In genomic region chr12:56078427-56078826, GRCh38 we compare ENCODE assay signal across 8 cellular contexts. TPM values are rescaled to one million over a fixed set of nuclear protein-coding genes. Genes with fewer than 3 reads are reported as not detected.
DNase-seq lines count a peak whose midpoint lies in the region; ATAC-seq, FAIRE-seq and TF ChIP-seq lines count a peak whose summit lies in the region.
"Had no signal": no experiment of that assay in that cellular context is flagged by ENCODE, and none has a peak within 500 bp of the region (broad histone marks: within the 10 kb centered on the region; RNA-seq: fewer than 3 reads in every experiment).

No MANE protein-coding gene starts in this region.

- H3K9ac ChIP-seq in HUES64 (ENCODE audit: low read depth, low read length), result no peak overlapping the region
- no peak overlapping the region for H3K9ac ChIP-seq in keratinocyte (ENCODE audit: control insufficient read depth, extremely low read depth, insufficient read depth, low read length)

- peak overlapping the region; percentile 93; the same call in 1 of the 2 replicates for H3K27ac ChIP-seq in HUES64 (ENCODE audit: low read depth, low read length)
- H3K27ac ChIP-seq in keratinocyte (ENCODE audit: control insufficient read depth, insufficient read depth, low read length), result no peak overlapping the region

- peak overlapping the region; percentile 93 for H3K4me2 ChIP-seq in keratinocyte (ENCODE audit: control insufficient read depth, extremely low read depth, insufficient read depth, low read depth, low read length)

- no peaks in the 10 kb centered on the region for H4K20me1 ChIP-seq in keratinocyte (ENCODE audit: control insufficient read depth, extremely low read depth, insufficient read depth, low read length)

- H3K27me3 Mint-ChIP-seq in activated T-helper 17 cell treated with anti-CD3 and anti-CD28 coated beads, Interleukin-2, amount 50 U/mL, for 72 hours, result peaks cover 4% of the 10 kb centered on the region
- peaks cover 20 to 44% of the 10 kb centered on the region in 2 donors for H3K27me3 Mint-ChIP-seq in stimulated activated naive B cell treated with anti-CD40 and anti-IgM and Interleukin-4, amounts not matched to agents 10 μg/mL and 1 μg/mL and 100 μg/mL, for 72 hours

- H2AFZ ChIP-seq in keratinocyte (ENCODE audit: control insufficient read depth, low read length), result peak overlapping the region; percentile 62

- H3K9me3 ChIP-seq in HUES64 (ENCODE audit: insufficient read depth, low read depth, low read length) (peaks cover 2% of the 10 kb centered on the region; the same call in 1 of the 2 replicates), keratinocyte (ENCODE audit: control insufficient read depth, low read depth, low read length) (no peaks in the 10 kb centered on the region)

- H3K36me3 Mint-ChIP-seq in activated T-helper 17 cell treated with anti-CD3 and anti-CD28 coated beads, Interleukin-2, amount 50 U/mL, for 72 hours (ENCODE audit: low read depth), result no peaks in the 10 kb centered on the region
- no peaks in the 10 kb centered on the region for H3K36me3 Mint-ChIP-seq in stimulated activated naive B cell treated with anti-CD40 and anti-IgM and Interleukin-4, amounts not matched to agents 10 μg/mL and 1 μg/mL and 100 μg/mL, for 72 hours

- H3K4me3 ChIP-seq in HUES64 (ENCODE audit: low read length) (peak overlapping the region; percentile 84), keratinocyte (ENCODE audit: control insufficient read depth in 2 of 3, extremely low read depth in 1 of 3, insufficient read depth in 2 of 3, low read depth in 1 of 3, low read length in 3 of 3) (no peak overlapping the region)

- no peak overlapping the region for H3K27ac Mint-ChIP-seq in activated T-helper 17 cell treated with anti-CD3 and anti-CD28 coated beads, Interleukin-2, amount 50 U/mL, for 72 hours
- H3K27ac Mint-ChIP-seq in stimulated activated naive B cell treated with anti-CD40 and anti-IgM and Interleukin-4, amounts not matched to agents 10 μg/mL and 1 μg/mL and 100 μg/mL, for 72 hours, result peak overlapping the region; percentile 56

- no peak for TF ChIP-seq CTCF in keratinocyte (optimal IDR thresholded peaks at IDR 0.05 in 1 of 3, IDR thresholded peaks at IDR 0.05 in 1 of 3, conservative IDR thresholded peaks at IDR 0.05 in 1 of 3; ENCODE audit: extremely low read depth in 1 of 3, insufficient read depth in 2 of 3, low read length in 3 of 3)

- ATAC-seq in activated T-helper 17 cell treated with anti-CD3 and anti-CD28 coated beads, Interleukin-2, amount 50 U/mL, for 72 hours (replicated peaks), result no peak
- ATAC-seq in stimulated activated naive B cell treated with anti-CD40 and anti-IgM and Interleukin-4, amounts not matched to agents 10 μg/mL and 1 μg/mL and 100 μg/mL, for 72 hours (replicated peaks), result no peak
- no peak for ATAC-seq in GM19467 (IDR thresholded peaks at IDR 0.05; ENCODE audit: unreplicated experiment)

- H3K9me3 Mint-ChIP-seq in activated T-helper 17 cell treated with anti-CD3 and anti-CD28 coated beads, Interleukin-2, amount 50 U/mL, for 72 hours, result no peaks in the 10 kb centered on the region
- H3K9me3 Mint-ChIP-seq in stimulated activated naive B cell treated with anti-CD40 and anti-IgM and Interleukin-4, amounts not matched to agents 10 μg/mL and 1 μg/mL and 100 μg/mL, for 72 hours, result no peaks in the 10 kb centered on the region

- DNase-seq in keratinocyte (ENCODE audit: low read depth, low spot score) (no peak), SKM-1 treated with dmso at 0.1 percent for 144 hours (lab: John Stamatoyannopoulos, UW; ENCODE audit: unreplicated experiment) (no peak), NOMO-1 (lab: John Stamatoyannopoulos, UW; ENCODE audit: unreplicated experiment in 2 of 2) (no peak)
- no peak for DNase-seq in stimulated activated naive B cell treated with anti-CD40 and anti-IgM and Interleukin-4, amounts not matched to agents 10 μg/mL and 1 μg/mL and 100 μg/mL, for 72 hours

- H3K79me2 ChIP-seq in keratinocyte (ENCODE audit: control insufficient read depth, insufficient read depth, low read length), result no peaks in the 10 kb centered on the region

- peak overlapping the region; percentile 76 for H3K4me3 Mint-ChIP-seq in activated T-helper 17 cell treated with anti-CD3 and anti-CD28 coated beads, Interleukin-2, amount 50 U/mL, for 72 hours
- peak overlapping the region; percentile 81 to 83 for H3K4me3 Mint-ChIP-seq in stimulated activated naive B cell treated with anti-CD40 and anti-IgM and Interleukin-4, amounts not matched to agents 10 μg/mL and 1 μg/mL and 100 μg/mL, for 72 hours

- peaks cover 17% of the 10 kb centered on the region; the same call in 1 of the 2 replicates for H3K4me1 ChIP-seq in HUES64 (ENCODE audit: insufficient read depth, low read length)
- H3K4me1 ChIP-seq in keratinocyte (ENCODE audit: control insufficient read depth, extremely low read depth, insufficient read depth, low read length), result peaks cover 10% of the 10 kb centered on the region

- WGBS in HUES64, result no CpG with 5 or more reads among the region's 1 CpG

- peaks cover under 1% of the 10 kb centered on the region for H3K36me3 ChIP-seq in HUES64 (ENCODE audit: insufficient read depth, low read length)
- H3K36me3 ChIP-seq in keratinocyte (ENCODE audit: control insufficient read depth in 2 of 2, extremely low read depth in 1 of 2, insufficient read depth in 2 of 2, low read length in 2 of 2), result peaks cover 0 to under 1% of the 10 kb centered on the region in 2 experiments

- H3K4me1 Mint-ChIP-seq in activated T-helper 17 cell treated with anti-CD3 and anti-CD28 coated beads, Interleukin-2, amount 50 U/mL, for 72 hours, result no peaks in the 10 kb centered on the region
- H3K4me1 Mint-ChIP-seq in stimulated activated naive B cell treated with anti-CD40 and anti-IgM and Interleukin-4, amounts not matched to agents 10 μg/mL and 1 μg/mL and 100 μg/mL, for 72 hours, result peaks cover 7 to 18% of the 10 kb centered on the region in 2 donors

- no peaks in the 10 kb centered on the region; the same call in 1 of the 2 replicates for H3K27me3 ChIP-seq in HUES64 (ENCODE audit: insufficient read depth, low read length)
- H3K27me3 ChIP-seq in keratinocyte (ENCODE audit: control insufficient read depth, extremely low read depth, insufficient read depth, low read length), result no peaks in the 10 kb centered on the region

- no peaks in the 10 kb centered on the region for H3K9me1 ChIP-seq in keratinocyte (ENCODE audit: control insufficient read depth, extremely low read depth, insufficient read depth, low read length)

- dilution Hi-C loops in keratinocyte (cut with MboI; ENCODE audit: extremely low pct_ligation_motif_present, low sequenced_read_pairs), result no loop called here

- FAIRE-seq in keratinocyte (lab: Jason Lieb, UNC), result no peak
- FAIRE-seq: bronchial epithelial cell had no signal

RNA-seq across cellular contexts. Expression of gene ERBB3, which starts 1.5 kb away (rescaled TPM):
- 21.1 TPM for polyA plus RNA-seq in HUES64 (2013, experiment 1 of 2)
- polyA plus RNA-seq in HUES64 (2013, experiment 2 of 2), result 26.2 TPM
- total RNA-seq in activated T-helper 17 cell treated with anti-CD3 and anti-CD28 coated beads, Interleukin-2, amount 50 U/mL, for 72 hours, result under 1 TPM; 0.56 to 0.64 TPM
- 13.6 to 19.8 TPM (median 16.4 TPM) in 3 replicates for polyA plus RNA-seq in keratinocyte
- polyA plus RNA-seq in keratinocyte (2011; ENCODE audit: low read depth), result 90.3 TPM
- 6.1 and 8.6 TPM in 2 replicates for polyA plus RNA-seq in keratinocyte (2011; cell fraction: cytosol; rRNA removed)
- 41.3 and 45.7 TPM in 2 replicates for polyA plus RNA-seq in keratinocyte (2011; cell fraction: nucleus; rRNA removed)
- polyA plus RNA-seq in keratinocyte (2012; ENCODE audit: low replicate concordance), result 9.1 and 57.6 TPM in 2 replicates
- polyA minus RNA-seq in keratinocyte, result 38.3 to 51.4 TPM (median 46.2 TPM) in 3 replicates
- 10.6 TPM for polyA minus RNA-seq in keratinocyte (2011; cell fraction: cytosol; rRNA and poly(A)+ RNA removed)
- 33.0 and 47.2 TPM in 2 replicates for polyA minus RNA-seq in keratinocyte (2011; cell fraction: nucleus; rRNA and poly(A)+ RNA removed)

RNA-seq across cellular contexts. Expression of gene PA2G4, which starts 25.9 kb away (rescaled TPM):
- polyA plus RNA-seq in HUES64 (2013, experiment 1 of 2), result 241 TPM
- 231 TPM for polyA plus RNA-seq in HUES64 (2013, experiment 2 of 2)
- total RNA-seq in activated T-helper 17 cell treated with anti-CD3 and anti-CD28 coated beads, Interleukin-2, amount 50 U/mL, for 72 hours, result 100 to 1,000 TPM; 213 to 427 TPM
- 247 to 505 TPM (median 480 TPM) in 3 replicates for polyA plus RNA-seq in keratinocyte
- polyA plus RNA-seq in keratinocyte (2011; ENCODE audit: low read depth), result 147 TPM
- 318 and 422 TPM in 2 replicates for polyA plus RNA-seq in keratinocyte (2011; cell fraction: cytosol; rRNA removed)
- 225 and 331 TPM in 2 replicates for polyA plus RNA-seq in keratinocyte (2011; cell fraction: nucleus; rRNA removed)
- 153 and 296 TPM in 2 replicates for polyA plus RNA-seq in keratinocyte (2012; ENCODE audit: low replicate concordance)
- 43.9 to 207 TPM (median 82.7 TPM) in 3 replicates for polyA minus RNA-seq in keratinocyte
- 155 TPM for polyA minus RNA-seq in keratinocyte (2011; cell fraction: cytosol; rRNA and poly(A)+ RNA removed)
- 48.2 and 81.0 TPM in 2 replicates for polyA minus RNA-seq in keratinocyte (2011; cell fraction: nucleus; rRNA and poly(A)+ RNA removed)

RNA-seq across cellular contexts. Expression of gene RPS26, which starts 36.7 kb away (rescaled TPM):
- polyA plus RNA-seq in HUES64 (2013, experiment 1 of 2), result 2,096 TPM
- polyA plus RNA-seq in HUES64 (2013, experiment 2 of 2), result 2,046 TPM
- 10 to 100 TPM; 32.5 to 36.1 TPM for total RNA-seq in activated T-helper 17 cell treated with anti-CD3 and anti-CD28 coated beads, Interleukin-2, amount 50 U/mL, for 72 hours
- polyA plus RNA-seq in keratinocyte, result 663 to 1,841 TPM (median 663 TPM) in 3 replicates
- 187 TPM for polyA plus RNA-seq in keratinocyte (2011; ENCODE audit: low read depth)
- 965 and 1,489 TPM in 2 replicates for polyA plus RNA-seq in keratinocyte (2011; cell fraction: cytosol; rRNA removed)
- 341 and 432 TPM in 2 replicates for polyA plus RNA-seq in keratinocyte (2011; cell fraction: nucleus; rRNA removed)
- polyA plus RNA-seq in keratinocyte (2012; ENCODE audit: low replicate concordance), result 770 and 1,354 TPM in 2 replicates
- 74.3 to 840 TPM (median 694 TPM) in 3 replicates for polyA minus RNA-seq in keratinocyte
- polyA minus RNA-seq in keratinocyte (2011; cell fraction: cytosol; rRNA and poly(A)+ RNA removed), result 114 TPM
- polyA minus RNA-seq in keratinocyte (2011; cell fraction: nucleus; rRNA and poly(A)+ RNA removed), result 52.5 and 65.2 TPM in 2 replicates

RNA-seq across cellular contexts. Expression of gene RPL41, which starts 38.0 kb away (rescaled TPM):
- polyA plus RNA-seq in HUES64 (2013, experiment 1 of 2), result 4,327 TPM
- polyA plus RNA-seq in HUES64 (2013, experiment 2 of 2), result 4,532 TPM
- total RNA-seq in activated T-helper 17 cell treated with anti-CD3 and anti-CD28 coated beads, Interleukin-2, amount 50 U/mL, for 72 hours, result 1,000 to 10,000 TPM; 4,564 to 4,582 TPM
- 7,566 to 10,481 TPM (median 10,062 TPM) in 3 replicates for polyA plus RNA-seq in keratinocyte
- 3,262 TPM for polyA plus RNA-seq in keratinocyte (2011; ENCODE audit: low read depth)
- 13,641 and 15,426 TPM in 2 replicates for polyA plus RNA-seq in keratinocyte (2011; cell fraction: cytosol; rRNA removed)
- 4,005 and 4,039 TPM in 2 replicates for polyA plus RNA-seq in keratinocyte (2011; cell fraction: nucleus; rRNA removed)
- 7,260 and 8,127 TPM in 2 replicates for polyA plus RNA-seq in keratinocyte (2012; ENCODE audit: low replicate concordance)
- 1,408 to 2,195 TPM (median 1,503 TPM) in 3 replicates for polyA minus RNA-seq in keratinocyte
- 1,298 TPM for polyA minus RNA-seq in keratinocyte (2011; cell fraction: cytosol; rRNA and poly(A)+ RNA removed)
- 272 and 374 TPM in 2 replicates for polyA minus RNA-seq in keratinocyte (2011; cell fraction: nucleus; rRNA and poly(A)+ RNA removed)

RNA-seq across cellular contexts. Expression of gene ZC3H10, which starts 39.6 kb away (rescaled TPM):
- 3.6 TPM for polyA plus RNA-seq in HUES64 (2013, experiment 1 of 2)
- polyA plus RNA-seq in HUES64 (2013, experiment 2 of 2), result 3.9 TPM
- 1 to 10 TPM; 7.8 to 8.0 TPM for total RNA-seq in activated T-helper 17 cell treated with anti-CD3 and anti-CD28 coated beads, Interleukin-2, amount 50 U/mL, for 72 hours
- polyA plus RNA-seq in keratinocyte, result 0.81 to 1.0 TPM (median 0.85 TPM) in 3 replicates
- polyA plus RNA-seq in keratinocyte (2011; ENCODE audit: low read depth), result 0.89 TPM
- polyA plus RNA-seq in keratinocyte (2011; cell fraction: cytosol; rRNA removed), result 0.43 and 0.44 TPM in 2 replicates
- polyA plus RNA-seq in keratinocyte (2011; cell fraction: nucleus; rRNA removed), result 1.1 and 1.2 TPM in 2 replicates
- 1.0 and 1.2 TPM in 2 replicates for polyA plus RNA-seq in keratinocyte (2012; ENCODE audit: low replicate concordance)
- 0.96 to 3.8 TPM (median 3.7 TPM) in 3 replicates for polyA minus RNA-seq in keratinocyte
- 0.58 TPM for polyA minus RNA-seq in keratinocyte (2011; cell fraction: cytosol; rRNA and poly(A)+ RNA removed)
- polyA minus RNA-seq in keratinocyte (2011; cell fraction: nucleus; rRNA and poly(A)+ RNA removed), result 0.95 and 1.2 TPM in 2 replicates
